7 cellular contexts compared by ENCODE assay signal in the genomic region with DNA sequence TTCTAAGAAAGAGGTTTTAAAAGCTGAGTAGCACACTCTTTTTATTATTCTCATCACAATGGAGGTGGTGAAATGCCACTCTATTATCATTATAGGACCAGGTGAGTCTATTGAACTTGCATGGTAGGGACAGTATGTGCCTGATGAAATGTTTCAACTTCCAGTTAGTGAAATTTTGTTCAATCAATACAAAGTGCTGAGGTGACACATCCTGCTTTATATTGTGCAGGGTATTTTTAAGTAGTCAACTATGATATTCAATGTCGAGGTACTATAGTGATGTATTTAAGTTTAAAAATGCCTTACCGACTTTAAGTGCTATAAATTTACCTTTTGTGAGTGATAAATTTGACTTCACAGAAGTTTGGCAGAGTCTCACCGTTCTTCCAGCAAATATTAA.
"Had no signal": no experiment of that assay in that cellular context is flagged by ENCODE, and none has a peak within 500 bp of the region (broad histone marks: within the 10 kb centered on the region; RNA-seq: fewer than 3 reads in every experiment).

No MANE protein-coding gene starts in this region.

- H3K4me1 ChIP-seq: HAP-1 had no signal

- H3K27ac ChIP-seq: GM23248, HL-60 had no signal

- H3K9me3 ChIP-seq: HAP-1 had no signal

- DNase-seq: GM23248, GOT3, H7, Kasumi-1, KG1 had no signal

- H3K36me3 ChIP-seq: HAP-1 had no signal

- H2AFZ ChIP-seq: GM23248 had no signal

- H3K4me3 ChIP-seq: GM23248, HAP-1 had no signal

- H3K9ac ChIP-seq: GM23248 had no signal
